20 cellular contexts compared by ENCODE assay signal in the genomic region with DNA sequence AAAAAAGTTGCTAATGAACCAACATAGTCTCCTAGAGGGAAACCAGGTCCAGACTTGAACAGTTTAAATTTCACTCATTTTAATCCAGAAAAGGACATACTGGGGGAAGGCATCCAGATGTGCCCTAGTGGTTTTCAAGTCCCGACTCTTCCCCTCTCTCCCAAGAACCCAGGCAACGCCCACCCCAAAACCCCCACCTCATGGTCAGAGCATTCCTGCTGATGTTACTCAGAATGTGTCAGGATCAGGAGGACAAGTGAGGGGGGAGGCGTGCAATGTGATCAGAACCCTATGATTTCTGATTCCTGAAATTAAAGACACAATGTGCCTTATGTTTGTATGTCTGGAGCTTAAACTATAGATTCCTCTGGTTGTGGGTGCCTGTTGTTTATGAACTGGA. TPM values are rescaled to one million over a fixed set of nuclear protein-coding genes. Genes with fewer than 3 reads are reported as not detected.
DNase-seq lines count a peak whose midpoint lies in the region; ATAC-seq, FAIRE-seq and TF ChIP-seq lines count a peak whose summit lies in the region.
"Had no signal": no experiment of that assay in that cellular context is flagged by ENCODE, and none has a peak within 500 bp of the region (broad histone marks: within the 10 kb centered on the region; RNA-seq: fewer than 3 reads in every experiment).

No MANE protein-coding gene starts in this region.

- H3K27me3 Mint-ChIP-seq in WTC11 (ENCODE audit: low read depth): no peaks in the 10 kb centered on the region
- H3K27me3 Mint-ChIP-seq: activated B cell treated with CpG ODN at 0.5 μM for 24 hours; activated T-helper 17 cell treated with anti-CD3 and anti-CD28 coated beads, Interleukin-2, amount 50 U/mL, for 72 hours; naive B cell; stimulated activated naive CD8-positive, alpha-beta T cell treated with anti-CD3 and anti-CD28 coated beads, Interleukin-15, Interleukin-2, amounts not matched to agents 100 ng/mL and 50 ng/mL, for 24 hours; T-cell had no signal

- TF ChIP-seq CTCF in WTC11 (IDR thresholded peaks at IDR 0.05) (no peak), fibroblast of villous mesenchyme (IDR thresholded peaks at IDR 0.05; ENCODE audit: insufficient read depth, low read depth, low read length) (no peak)

- H3K36me3 Mint-ChIP-seq in WTC11: peaks cover 7% of the 10 kb centered on the region

- peak overlapping the region; percentile 33; the same call in 1 of the 2 replicates for H3K27ac Mint-ChIP-seq in WTC11
- H3K27ac Mint-ChIP-seq: activated B cell treated with CpG ODN at 0.5 μM for 24 hours; activated T-helper 17 cell treated with anti-CD3 and anti-CD28 coated beads, Interleukin-2, amount 50 U/mL, for 72 hours; stimulated activated naive CD8-positive, alpha-beta T cell treated with anti-CD3 and anti-CD28 coated beads, Interleukin-15, Interleukin-2, amounts not matched to agents 100 ng/mL and 50 ng/mL, for 24 hours; T-cell had no signal

- H3K27ac ChIP-seq in skin epidermis: peak overlapping the region in 13 of 21 experiments; percentile 13 to 87 (median 73)
- H3K27ac ChIP-seq: BLaER1 treated with 17β-estradiol and CSF1 and Interleukin-3, amounts not matched to agents 10 nM and 100 nM; left ventricle myocardium inferior; prostate gland had no signal

- TF ChIP-seq POLR2A in H54 (IDR thresholded peaks at IDR 0.05; ENCODE audit: low read depth, low read length): no peak

- CTCF ChIA-PET in WTC11 (lab: Charles Lee): no interaction called here

- POLR2A ChIA-PET in WTC11 (lab: Charles Lee): no interaction called here

- no peak overlapping the region for H3K4me3 ChIP-seq in fibroblast of villous mesenchyme (ENCODE audit: low read depth, low read length)
- no peak overlapping the region for H3K4me3 ChIP-seq in skin epidermis
- H3K4me3 ChIP-seq: BLaER1 treated with 17β-estradiol and CSF1 and Interleukin-3, amounts not matched to agents 10 nM and 100 nM; left ventricle myocardium inferior; prostate gland had no signal

- no peak overlapping the region for H3K4me3 Mint-ChIP-seq in WTC11
- H3K4me3 Mint-ChIP-seq: activated B cell treated with CpG ODN at 0.5 μM for 24 hours; activated T-helper 17 cell treated with anti-CD3 and anti-CD28 coated beads, Interleukin-2, amount 50 U/mL, for 72 hours; naive B cell; stimulated activated naive CD8-positive, alpha-beta T cell treated with anti-CD3 and anti-CD28 coated beads, Interleukin-15, Interleukin-2, amounts not matched to agents 100 ng/mL and 50 ng/mL, for 24 hours; T-cell had no signal

- FAIRE-seq in H54 (lab: Jason Lieb, UNC): no peak
- FAIRE-seq: endothelial cell of umbilical vein had no signal

- ATAC-seq in WTC11: no peak
- ATAC-seq in GM21737 (IDR thresholded peaks at IDR 0.05; ENCODE audit: unreplicated experiment): no peak
- no peak for ATAC-seq in HG03460 (IDR thresholded peaks at IDR 0.05; ENCODE audit: unreplicated experiment)
- ATAC-seq: activated T-helper 17 cell treated with anti-CD3 and anti-CD28 coated beads, Interleukin-2, amount 50 U/mL, for 72 hours; T-cell had no signal

- DNase-seq in H54 (ENCODE audit: insufficient read length, low spot score) (peak; percentile 14), WTC11 (ENCODE audit: low spot score) (no peak), fibroblast of villous mesenchyme (ENCODE audit: low read depth) (peak; percentile 60), SHP77 (lab: John Stamatoyannopoulos, UW) (no peak)
- DNase-seq in activated effector memory CD4-positive, alpha-beta T cell treated with Interleukin-2 at 50 U/mL for 16 hours: no peak
- DNase-seq: activated B cell treated with CpG ODN at 0.5 μM for 24 hours; activated CD8-positive, alpha-beta memory T cell treated with anti-CD3 and anti-CD28 coated beads for 24 hours; DMS153; hippocampal formation; left ventricle myocardium inferior; naive B cell; T-cell had no signal

- peaks cover 33% of the 10 kb centered on the region for H3K4me1 Mint-ChIP-seq in WTC11

- no peaks in the 10 kb centered on the region for H3K9me3 Mint-ChIP-seq in WTC11
- H3K9me3 Mint-ChIP-seq: activated B cell treated with CpG ODN at 0.5 μM for 24 hours; activated T-helper 17 cell treated with anti-CD3 and anti-CD28 coated beads, Interleukin-2, amount 50 U/mL, for 72 hours; naive B cell; stimulated activated naive CD8-positive, alpha-beta T cell treated with anti-CD3 and anti-CD28 coated beads, Interleukin-15, Interleukin-2, amounts not matched to agents 100 ng/mL and 50 ng/mL, for 24 hours; T-cell had no signal

TF ChIP-seq in WTC11, 78 proteins besides CTCF, POLR2A, EP300 and RAD21:
- TF ChIP-seq TEAD1 (CRISPR knock-in tag; IDR thresholded peaks at IDR 0.05): no peak
- no peak for TF ChIP-seq SP1 (CRISPR knock-in tag; conservative IDR thresholded peaks at IDR 0.05)
- no peak for TF ChIP-seq NR2C2 (CRISPR knock-in tag; IDR thresholded peaks at IDR 0.05)
- no peak for TF ChIP-seq HMGA2 (CRISPR knock-in tag; IDR thresholded peaks at IDR 0.05)
- TF ChIP-seq ZBTB21 (CRISPR knock-in tag; IDR thresholded peaks at IDR 0.05; ENCODE audit: borderline replicate concordance): no peak
- TF ChIP-seq MYBL2 (CRISPR knock-in tag; IDR thresholded peaks at IDR 0.05): no peak
- no peak for TF ChIP-seq TEAD4 (CRISPR knock-in tag; IDR thresholded peaks at IDR 0.05)
- TF ChIP-seq ZMAT4 (CRISPR knock-in tag; IDR thresholded peaks at IDR 0.05): no peak

RNA-seq across cellular contexts. Expression of gene CTSK, which starts 1.6 kb away (rescaled TPM):
- total RNA-seq in WTC11 (2021) (7.5 to 9.4 TPM (median 8.7 TPM) in 3 replicates), fibroblast of villous mesenchyme (137 and 139 TPM in 2 replicates)

RNA-seq across cellular contexts. Expression of gene CTSS, which starts 44.1 kb away (rescaled TPM):
- total RNA-seq in WTC11 (2021) (0.66 to 1.1 TPM (median 0.71 TPM) in 3 replicates), fibroblast of villous mesenchyme (4.7 and 7.4 TPM in 2 replicates)

Comparison
In these comparisons a context has a peak if more than half of its experiments do, and no peak if none do; other contexts are left out.
1. DNase-seq: peak in H54 (single experiment) and fibroblast of villous mesenchyme (single experiment); none in WTC11 (single experiment), SHP77 (0 of 2) and activated effector memory CD4-positive, alpha-beta T cell treated with Interleukin-2 at 50 U/mL for 16 hours (single experiment).
2. RNA of gene CTSK, which starts 1.6 kb away (total RNA-seq): 137 to 139 TPM in fibroblast of villous mesenchyme; 7.5 to 9.4 TPM in WTC11; every median in the first group is over 10 times any median in the second.